In the genomic region with DNA sequence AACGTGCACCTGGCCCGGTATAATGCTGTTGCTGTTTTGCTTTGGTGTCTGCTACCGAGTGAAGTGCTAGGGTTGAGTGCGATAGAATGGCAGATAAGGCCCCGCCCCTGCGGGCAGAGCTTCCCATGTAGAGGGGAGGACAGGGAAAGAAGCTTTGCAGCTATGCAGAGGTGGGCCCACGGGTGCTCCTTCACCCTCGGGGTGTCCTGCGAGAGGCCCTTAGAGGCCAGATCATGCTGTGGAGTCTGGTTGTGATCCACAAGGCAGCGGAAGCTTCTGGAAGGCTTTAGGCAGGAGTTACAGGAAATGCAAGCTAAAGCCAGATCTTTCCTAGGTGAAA, we compare ENCODE assay signal across 11 cellular contexts. TPM values are rescaled to one million over a fixed set of nuclear protein-coding genes. Genes with fewer than 3 reads are reported as not detected.
DNase-seq lines count a peak whose midpoint lies in the region; ATAC-seq and TF ChIP-seq lines count a peak whose summit lies in the region.
"Had no signal": no experiment of that assay in that cellular context is flagged by ENCODE, and none has a peak within 500 bp of the region (broad histone marks: within the 10 kb centered on the region; RNA-seq: fewer than 3 reads in every experiment).

No MANE protein-coding gene starts in this region.

- H3K4me3 Mint-ChIP-seq in endodermal cell (no peak overlapping the region), nephron (peak overlapping the region; percentile 89 to 100 (median 98))
- H3K4me3 Mint-ChIP-seq: activated naive CD8-positive, alpha-beta T cell treated with anti-CD3 and anti-CD28 coated beads, Interleukin-2, amount 50 U/mL, for 24 hours had no signal

- H3K36me3 ChIP-seq in heart left ventricle (no peaks in the 10 kb centered on the region), endodermal cell (ENCODE audit: control insufficient read depth, insufficient read depth, low read length) (no peaks in the 10 kb centered on the region)

- 51 to 70% (median 64%) methylated on average over 10 of the region's 10 CpGs for WGBS in heart left ventricle, 4 donors
- 83 to 88% methylated on average over 6 to 10 of the region's 10 CpGs for WGBS in endodermal cell (ENCODE audit: insufficient coverage in 1 of 2, insufficient read length in 1 of 2), 2 experiments

- H3K4me3 ChIP-seq in heart left ventricle (peak overlapping the region in 5 of 12 donors; percentile 70 to 94 (median 74)), endodermal cell (ENCODE audit: low read length) (no peak overlapping the region)

- DNase-seq in heart left ventricle (no peak), Right ventricle myocardium inferior (ENCODE audit: missing footprints) (no peak), endodermal cell (no peak), amniotic stem cell (lab: John Stamatoyannopoulos, UW) (no peak), GM19238 (ENCODE audit: insufficient read length, low spot score) (no peak), G401 (ENCODE audit: low spot score) (no peak)
- no peak for DNase-seq in stimulated activated CD8-positive, alpha-beta memory T cell treated with anti-CD3 and anti-CD28 coated beads, Interleukin-4, amount 100 ng/mL, for 48 hours
- DNase-seq: activated CD4-positive, alpha-beta T cell treated with anti-CD3 and anti-CD28 coated beads for 48 hours; activated naive CD8-positive, alpha-beta T cell treated with anti-CD3 and anti-CD28 coated beads, Interleukin-2, amount 50 U/mL, for 24 hours; NCI-H1694 treated with DMSO at 0.1 percent for 48 hours had no signal

- ATAC-seq in heart left ventricle = no peak
- ATAC-seq in Right ventricle myocardium inferior = no peak
- ATAC-seq: activated naive CD8-positive, alpha-beta T cell treated with anti-CD3 and anti-CD28 coated beads, Interleukin-2, amount 50 U/mL, for 24 hours had no signal

- H3K27ac ChIP-seq in heart left ventricle (peak overlapping the region in 11 of 12 donors; percentile 47 to 93 (median 84)), endodermal cell (ENCODE audit: low read depth, low read length) (no peak overlapping the region)

- no peaks in the 10 kb centered on the region for H3K9me3 ChIP-seq in heart left ventricle
- no peaks in the 10 kb centered on the region for H3K9me3 ChIP-seq in endodermal cell (ENCODE audit: control insufficient read depth, low read length)

- in situ Hi-C loops in G401 (cut with HindIII; ENCODE audit: low sequenced_read_pairs) = no loop called here

- intact Hi-C loops in heart left ventricle (cut with DNase I) = loop anchor here in 4 of 10 donors (2.0 to 5.0 kb wide), 4 partner anchors 13 to 65 kb away; no protein-coding TSS in a partner anchor
- intact Hi-C loops in Right ventricle myocardium inferior (cut with DNase I) = no loop called here

- no peak for TF ChIP-seq POLR2A in heart left ventricle (IDR thresholded peaks at IDR 0.05)

- H3K4me1 Mint-ChIP-seq in endodermal cell (peaks cover 25% of the 10 kb centered on the region), nephron (peaks cover 46% of the 10 kb centered on the region)

- H3K9me3 Mint-ChIP-seq in endodermal cell (peaks cover 4% of the 10 kb centered on the region), nephron (no peaks in the 10 kb centered on the region)
- H3K9me3 Mint-ChIP-seq: activated naive CD8-positive, alpha-beta T cell treated with anti-CD3 and anti-CD28 coated beads, Interleukin-2, amount 50 U/mL, for 24 hours had no signal

- H3K4me1 ChIP-seq in heart left ventricle (peaks cover 0 to 57% (median 44%) of the 10 kb centered on the region in 12 donors), endodermal cell (ENCODE audit: control insufficient read depth, insufficient read depth, low read length) (no peaks in the 10 kb centered on the region)

- H3K9ac ChIP-seq in endodermal cell (ENCODE audit: extremely low read depth, low read length, poor library complexity, severe bottlenecking) = no peak overlapping the region

- TF ChIP-seq CTCF in heart left ventricle (IDR thresholded peaks at IDR 0.05) = no peak
- TF ChIP-seq CTCF in endodermal cell (conservative IDR thresholded peaks at IDR 0.05) = no peak
- TF ChIP-seq CTCF in nephron (IDR thresholded peaks at IDR 0.05; ENCODE audit: unreplicated experiment in 3 of 3) = no peak

- H3K27ac Mint-ChIP-seq in endodermal cell = peak overlapping the region; percentile 48
- peak overlapping the region in 2 of 3 experiments; percentile 98 for H3K27ac Mint-ChIP-seq in nephron
- H3K27ac Mint-ChIP-seq: activated naive CD8-positive, alpha-beta T cell treated with anti-CD3 and anti-CD28 coated beads, Interleukin-2, amount 50 U/mL, for 24 hours had no signal

- H3K36me3 Mint-ChIP-seq in endodermal cell (ENCODE audit: low read depth) (peaks cover 8% of the 10 kb centered on the region), nephron (ENCODE audit: low read depth) (peaks cover 5% of the 10 kb centered on the region)

- H3K27me3 Mint-ChIP-seq in endodermal cell (ENCODE audit: insufficient read depth) (no peaks in the 10 kb centered on the region), nephron (ENCODE audit: low read depth) (peaks cover 5% of the 10 kb centered on the region)

- peaks cover 0 to 3% (median 0%) of the 10 kb centered on the region in 9 donors for H3K27me3 ChIP-seq in heart left ventricle
- no peaks in the 10 kb centered on the region for H3K27me3 ChIP-seq in endodermal cell (ENCODE audit: control insufficient read depth, insufficient read depth, low read length, poor library complexity, severe bottlenecking)

RNA-seq across cellular contexts. Expression of a gene that starts 3.2 kb away (rescaled TPM):
- 10 to 100 TPM; 34.5 to 62.5 (median 39.8) TPM for total RNA-seq in heart left ventricle
- 10 to 100 TPM; 30.2 to 44.0 TPM for polyA plus RNA-seq in heart left ventricle
- total RNA-seq in Right ventricle myocardium inferior = 61.6 TPM
- 10 to 100 TPM; 58.2 to 64.1 TPM for total RNA-seq in endodermal cell
- polyA plus RNA-seq in endodermal cell (2013, experiment 1 of 2) = 37.4 TPM
- polyA plus RNA-seq in endodermal cell (2013, experiment 2 of 2) = 35.9 TPM
- total RNA-seq in G401 (2014; rRNA removed; shearing (Covaris generic)) = 25.5 and 27.8 TPM in 2 replicates

RNA-seq across cellular contexts. Expression of a gene that starts 43.8 kb away (rescaled TPM):
- total RNA-seq in heart left ventricle = 10 to 100 TPM; 17.6 to 47.1 (median 31.6) TPM
- 10 to 100 TPM; 33.6 to 60.5 TPM for polyA plus RNA-seq in heart left ventricle
- total RNA-seq in Right ventricle myocardium inferior = 29.4 TPM
- 10 to 100 TPM; 38.4 to 39.4 TPM for total RNA-seq in endodermal cell
- 34.3 TPM for polyA plus RNA-seq in endodermal cell (2013, experiment 1 of 2)
- polyA plus RNA-seq in endodermal cell (2013, experiment 2 of 2) = 33.0 TPM
- 15.7 and 17.4 TPM in 2 replicates for total RNA-seq in G401 (2014; rRNA removed; shearing (Covaris generic))
